9 cellular contexts compared by ENCODE assay signal in genomic region chr2:24409700-24410556, GRCh38. TPM values are rescaled to one million over a fixed set of nuclear protein-coding genes. Genes with fewer than 3 reads are reported as not detected.
DNase-seq lines count a peak whose midpoint lies in the region; ATAC-seq and TF ChIP-seq lines count a peak whose summit lies in the region.
"Had no signal": no experiment of that assay in that cellular context is flagged by ENCODE, and none has a peak within 500 bp of the region (broad histone marks: within the 10 kb centered on the region; RNA-seq: fewer than 3 reads in every experiment).

No MANE protein-coding gene starts in this region.

- no peaks in the 10 kb centered on the region for H3K4me1 ChIP-seq in colonic mucosa
- H3K4me1 ChIP-seq in liver (ENCODE audit: control insufficient read depth in 4 of 4, insufficient read depth in 4 of 4, low read length in 3 of 4): no peaks in the 10 kb centered on the region

- H3K9ac ChIP-seq in colonic mucosa (ENCODE audit: low read depth in 2 of 2, low read length in 2 of 2) (no peak overlapping the region), liver (ENCODE audit: low read depth in 1 of 2, low read length in 2 of 2) (no peak overlapping the region)

- TF ChIP-seq CTCF in GM12874 (IDR thresholded peaks at IDR 0.05; ENCODE audit: insufficient read depth, low read depth, low read length) (peak; percentile 76), colonic mucosa (IDR thresholded peaks at IDR 0.05) (peak; percentile 65), liver (IDR thresholded peaks at IDR 0.05; ENCODE audit: low read depth, low read length, missing input control) (peak; percentile 85)

- peak; percentile 93 for TF ChIP-seq RAD21 in liver (IDR thresholded peaks at IDR 0.05)

- H3K27ac ChIP-seq in colonic mucosa (no peak overlapping the region), liver (ENCODE audit: low read depth in 1 of 2, low read length in 2 of 2) (no peak overlapping the region)
- H3K27ac ChIP-seq: skin epidermis had no signal

- no peak overlapping the region for H3K4me3 ChIP-seq in colonic mucosa
- H3K4me3 ChIP-seq in liver (ENCODE audit: low read depth in 1 of 3, low read length in 3 of 3): no peak overlapping the region
- H3K4me3 ChIP-seq: skin epidermis had no signal

- no peaks in the 10 kb centered on the region for H3K9me3 ChIP-seq in colonic mucosa
- no peaks in the 10 kb centered on the region for H3K9me3 ChIP-seq in liver (ENCODE audit: control insufficient read depth in 4 of 4, low read length in 3 of 4)

- no peaks in the 10 kb centered on the region for H3K27me3 ChIP-seq in colonic mucosa
- H3K27me3 ChIP-seq in liver (ENCODE audit: control insufficient read depth in 4 of 4, insufficient read depth in 4 of 4, low read length in 3 of 4): no peaks in the 10 kb centered on the region

- 54% methylated on average over 13 of the region's 13 CpGs for WGBS in liver

- no peaks in the 10 kb centered on the region for H3K36me3 ChIP-seq in colonic mucosa
- H3K36me3 ChIP-seq in liver (ENCODE audit: control insufficient read depth in 4 of 4, insufficient read depth in 3 of 4, low read depth in 1 of 4, low read length in 3 of 4): no peaks in the 10 kb centered on the region

- peak; percentile 77 for DNase-seq in ACHN
- peak; percentile 61 for DNase-seq in NCI-H1694 (lab: John Stamatoyannopoulos, UW)
- peak; percentile 64 for DNase-seq in SKM-1 treated with dmso at 0.1 percent for 144 hours (lab: John Stamatoyannopoulos, UW; ENCODE audit: unreplicated experiment)
- DNase-seq in colonic mucosa: peak; percentile 47
- DNase-seq in stimulated activated naive CD8-positive, alpha-beta T cell treated with anti-CD3 and anti-CD28 coated beads, Interleukin-15, Interleukin-2, amounts not matched to agents 100 U/mL and 50 U/mL, for 24 hours: peak; percentile 24

- in situ Hi-C loops in ACHN (cut with HindIII; ENCODE audit: low pct_ligation_motif_present, low pct_unique_long_range_greater_than_20kb, low sequenced_read_pairs): loop anchor here (25.0 kb wide), 1 partner anchor 402 kb away; no protein-coding TSS in a partner anchor

- intact Hi-C loops in colonic mucosa (cut with DNase I): loop anchor here (2.0 kb wide), 1 partner anchor 417 kb away; no protein-coding TSS in a partner anchor

- no peak for ATAC-seq in stimulated activated naive CD8-positive, alpha-beta T cell treated with anti-CD3 and anti-CD28 coated beads, Interleukin-15, Interleukin-2, amounts not matched to agents 100 U/mL and 50 U/mL, for 24 hours
- no peak for ATAC-seq in HG03432 (IDR thresholded peaks at IDR 0.05; ENCODE audit: unreplicated experiment)

TF ChIP-seq in liver, 16 proteins besides CTCF, POLR2A, EP300 and RAD21:
- TF ChIP-seq SP1 (IDR thresholded peaks at IDR 0.05) (no peak), YY1 (IDR thresholded peaks at IDR 0.05) (no peak), FOXA2 (IDR thresholded peaks at IDR 0.05) (no peak), TAF1 (conservative IDR thresholded peaks at IDR 0.05) (no peak)

RNA-seq across cellular contexts. Expression of gene ITSN2, which starts 49.6 kb away (rescaled TPM):
- 10 to 100 TPM; 38.2 to 38.5 TPM for total RNA-seq in colonic mucosa
- 10 to 100 TPM; 21.1 to 32.4 TPM for total RNA-seq in liver
- 10 to 100 TPM; 10.1 to 22.1 TPM for polyA plus RNA-seq in liver

Comparison
In these comparisons a context has a peak if more than half of its experiments do, and no peak if none do; other contexts are left out.
1. DNase-seq: peak in every context shown above with its lines; median percentile 77 in ACHN; 64 in SKM-1 treated with dmso at 0.1 percent for 144 hours; 61 in NCI-H1694; 47 in colonic mucosa; 24 in stimulated activated naive CD8-positive, alpha-beta T cell treated with anti-CD3 and anti-CD28 coated beads, Interleukin-15, Interleukin-2, amounts not matched to agents 100 U/mL and 50 U/mL, for 24 hours.